In the genomic region with DNA sequence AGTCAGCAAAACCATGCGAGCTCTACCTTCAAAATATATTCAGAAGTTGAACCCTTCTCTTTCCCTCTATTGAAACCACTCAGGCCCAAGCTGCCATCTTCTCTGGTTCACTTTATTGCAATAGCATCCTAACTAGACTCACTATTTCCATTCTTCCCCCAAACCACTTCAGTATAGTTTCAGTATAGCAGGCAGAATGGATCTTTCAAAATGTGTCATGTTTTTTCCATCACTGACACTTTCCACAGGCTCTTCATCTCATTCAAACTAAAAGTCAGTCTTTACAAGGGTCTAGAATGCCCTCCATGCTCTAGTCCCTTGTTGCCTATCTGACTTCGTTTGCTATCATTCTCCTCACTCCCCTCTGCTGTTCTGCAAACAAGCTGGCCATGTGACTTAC, we compare ENCODE assay signal across 20 cellular contexts.
"Had no signal": no experiment of that assay in that cellular context is flagged by ENCODE, and none has a peak within 500 bp of the region (broad histone marks: within the 10 kb centered on the region; RNA-seq: fewer than 3 reads in every experiment).

No MANE protein-coding gene starts in this region.

- H3K4me3 Mint-ChIP-seq: central memory CD8-positive, alpha-beta T cell; dendritic cell treated with granulocyte-macrophage colony-stimulating factor and Interleukin-4, amounts not matched to agents 40 ng/mL and 50 ng/mL, for 4 days; endodermal cell; nephron; stimulated activated effector memory CD8-positive, alpha-beta T cell treated with anti-CD3 and anti-CD28 coated beads, Interleukin-12 subunit alpha, Interleukin-12 subunit beta, amount 100 ng/mL, for 72 hours; T-helper 1 cell treated with Interleukin-12 subunit alpha and Interleukin-12 subunit beta and Interleukin-4 antibody, amounts not matched to agents 30 μg/mL and 1 μg/mL, for 36 hours had no signal

- H3K36me3 Mint-ChIP-seq: stimulated activated effector memory CD8-positive, alpha-beta T cell treated with anti-CD3 and anti-CD28 coated beads, Interleukin-12 subunit alpha, Interleukin-12 subunit beta, amount 100 ng/mL, for 72 hours had no signal

- H3K27ac Mint-ChIP-seq: dendritic cell treated with granulocyte-macrophage colony-stimulating factor and Interleukin-4, amounts not matched to agents 40 ng/mL and 50 ng/mL, for 4 days; endodermal cell; nephron; stimulated activated effector memory CD8-positive, alpha-beta T cell treated with anti-CD3 and anti-CD28 coated beads, Interleukin-12 subunit alpha, Interleukin-12 subunit beta, amount 100 ng/mL, for 72 hours; T-helper 1 cell treated with Interleukin-12 subunit alpha and Interleukin-12 subunit beta and Interleukin-4 antibody, amounts not matched to agents 30 μg/mL and 1 μg/mL, for 36 hours had no signal

- H3K4me1 Mint-ChIP-seq: central memory CD8-positive, alpha-beta T cell; endodermal cell; nephron; stimulated activated effector memory CD8-positive, alpha-beta T cell treated with anti-CD3 and anti-CD28 coated beads, Interleukin-12 subunit alpha, Interleukin-12 subunit beta, amount 100 ng/mL, for 72 hours had no signal

- DNase-seq: activated CD8-positive, alpha-beta memory T cell treated with anti-CD3 and anti-CD28 coated beads, Interleukin-2, amount 50 U/mL, for 4 hours; endodermal cell; foreskin fibroblast; head of caudate nucleus; hippocampal formation; left cardiac atrium; mammary epithelial cell; right cardiac atrium; SK-N-SH; stimulated activated CD4-positive, alpha-beta T cell treated with anti-CD3 and anti-CD28 coated beads, Interleukin-2, amount 100 ng/mL, for 48 hours; SW 1271; T-helper 9 cell; testis; transverse colon had no signal

- ATAC-seq: esophagus mucosa; left cardiac atrium; right cardiac atrium; stimulated activated effector memory CD8-positive, alpha-beta T cell treated with anti-CD3 and anti-CD28 coated beads, Interleukin-12 subunit alpha, Interleukin-12 subunit beta, amount 100 ng/mL, for 72 hours had no signal

- H3K27me3 Mint-ChIP-seq: dendritic cell treated with granulocyte-macrophage colony-stimulating factor and Interleukin-4, amounts not matched to agents 40 ng/mL and 50 ng/mL, for 4 days had no signal
